Comparison of ENCODE assay signal across 8 cellular contexts in the genomic region with DNA sequence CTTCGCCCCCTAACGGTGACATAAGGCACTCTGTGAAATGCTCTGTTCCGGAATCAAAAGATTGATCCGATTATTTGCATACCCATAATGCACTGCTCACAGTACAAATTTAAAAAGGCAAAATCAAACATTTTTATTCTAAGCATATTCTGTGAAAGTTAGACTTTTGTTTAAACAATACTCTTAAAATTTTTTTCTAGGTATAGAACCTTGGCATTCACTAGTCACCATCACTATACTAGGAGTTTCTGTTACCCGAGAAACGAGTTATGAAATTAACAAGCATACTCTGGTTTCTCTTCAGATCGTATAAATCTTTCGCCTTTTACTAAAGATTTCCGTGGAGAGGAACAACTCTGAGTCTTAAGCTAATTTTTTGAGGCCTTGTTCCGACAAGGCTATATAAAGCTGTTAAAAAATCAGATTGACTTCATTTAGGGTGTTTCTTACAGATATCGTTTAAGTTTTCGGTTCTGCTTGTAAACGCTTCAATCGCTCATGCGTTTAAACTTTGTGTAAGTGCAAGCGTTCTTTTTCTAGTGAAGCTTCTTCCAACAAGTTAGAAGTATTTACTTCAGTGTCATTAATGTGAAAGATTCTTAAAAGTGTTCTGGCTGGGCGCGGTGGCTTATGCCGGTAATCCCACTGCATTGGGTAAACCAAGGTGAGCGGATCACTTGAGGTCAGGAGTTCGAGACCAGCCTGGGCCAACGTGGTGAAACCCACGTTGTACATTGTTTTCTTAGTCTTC. TPM values are rescaled to one million over a fixed set of nuclear protein-coding genes. Genes with fewer than 3 reads are reported as not detected.
DNase-seq lines count a peak whose midpoint lies in the region; ATAC-seq, FAIRE-seq and TF ChIP-seq lines count a peak whose summit lies in the region.

RNU5B-1 (plus strand) TSS at position 285 of the 751 bp plus-strand sequence.

- peak within 1 kb of the TSS; percentile 76 to 84; a peak in 3 of 4 replicates for H3K9ac ChIP-seq in K562 (ENCODE audit: insufficient read depth in 1 of 2, low read depth in 2 of 2, low read length in 2 of 2)

- no peaks in the 10 kb centered on the region for H3K79me2 ChIP-seq in K562 (ENCODE audit: control insufficient read depth, insufficient read depth, low read length)

- POLR2A ChIA-PET in K562 (lab: Yijun Ruan, JAX) = interaction anchor here (0.6 to 3.5 kb wide), 124 partner anchors 9 to 1571 kb away, joined by 3 to 194 read pairs (median 4); partner anchors contain the start of genes CILP, CLPX, INTS14 and PARP16

- no peaks in the 10 kb centered on the region for H3K9me1 ChIP-seq in K562 (ENCODE audit: control insufficient read depth, insufficient read depth, low read length)

- TF ChIP-seq CTCF in K562 (IDR thresholded peaks at IDR 0.05 in 2 of 3, conservative IDR thresholded peaks at IDR 0.05 in 1 of 3; ENCODE audit: insufficient read depth in 2 of 3, low read depth in 1 of 3, low read length in 3 of 3) (peak; percentile 72 to 92 (median 88)), sigmoid colon (IDR thresholded peaks at IDR 0.05) (no peak)

- H3K9me3 ChIP-seq in K562 (replicated peaks; ENCODE audit: control insufficient read depth, insufficient read depth, low read depth, low read length) (peaks cover 2% of the 10 kb centered on the region; the same call in 1 of the 2 replicates), iPS DF 6.9 (ENCODE audit: control insufficient read depth, insufficient read depth, low read length) (no peaks in the 10 kb centered on the region), sigmoid colon (no peaks in the 10 kb centered on the region)

- under 1% methylated on average over 23 of the region's 23 CpGs for WGBS in K562 (ENCODE audit: insufficient coverage, low coverage, missing lambda C conversion rate)
- no CpG with 5 or more reads among the region's 23 CpGs for WGBS in iPS DF 6.9 (ENCODE audit: insufficient coverage, insufficient read length)
- 0 to 1% methylated on average over 23 of the region's 23 CpGs for WGBS in sigmoid colon, 2 donors

- intact Hi-C loops in K562 (cut with micrococcal nuclease) (loop anchor here (1.0 to 5.0 kb wide), 3 partner anchors 8 to 252 kb away; partner anchors contain the start of gene RNU5A-1), sigmoid colon (cut with DNase I) (no loop called here)

- DNase-seq in NCI-H187 (lab: John Stamatoyannopoulos, UW) = peak; percentile 54 to 72
- DNase-seq in NCI-H187 treated with DMSO at 0.1 percent for 48 hours (lab: John Stamatoyannopoulos, UW) = no peak
- DNase-seq in NCI-H1930 (lab: John Stamatoyannopoulos, UW) = peak; percentile 68 to 79
- peak; percentile 92 for DNase-seq in T1000 (lab: John Stamatoyannopoulos, UW)
- peak; percentile 76 to 93 (median 80) for DNase-seq in K562 (ENCODE audit: extremely low read depth in 1 of 4, low spot score in 3 of 4)
- no peak for DNase-seq in iPS DF 6.9 (ENCODE audit: low read depth, low spot score)
- DNase-seq in sigmoid colon = peak; percentile 77

- H3K4me1 ChIP-seq in K562 (replicated peaks in 1 of 2; ENCODE audit: control insufficient read depth in 2 of 2, insufficient read depth in 2 of 2, low read length in 2 of 2) (peaks cover 14 to 15% of the 10 kb centered on the region in 2 experiments), iPS DF 6.9 (ENCODE audit: control insufficient read depth, insufficient read depth, low read length) (no peaks in the 10 kb centered on the region), sigmoid colon (peaks cover 0 to 19% (median 15%) of the 10 kb centered on the region in 4 donors)

- H3K4me2 ChIP-seq in K562 (ENCODE audit: insufficient read depth, low read length) = peak within 1 kb of the TSS; percentile 77

- CTCF ChIA-PET in K562 (lab: Yijun Ruan, JAX; ENCODE audit: low intra/inter-chr PET ratio) = interaction anchor here (0.6 to 1.4 kb wide), 3 partner anchors 116 to 251 kb away, joined by 3 to 9 read pairs (median 4); no protein-coding TSS in a partner anchor

- H3K4me3 ChIP-seq in K562 = peak within 1 kb of the TSS; percentile 28
- peak within 1 kb of the TSS; percentile 28; the same call in 1 of the 2 replicates for H3K4me3 ChIP-seq in iPS DF 6.9 (ENCODE audit: low read length)
- H3K4me3 ChIP-seq in sigmoid colon = peak within 1 kb of the TSS; percentile 37 to 57 (median 54)

- TF ChIP-seq EP300 in K562 (IDR thresholded peaks at IDR 0.05; ENCODE audit: low read length) = peak; percentile 72
- TF ChIP-seq EP300 in sigmoid colon (IDR thresholded peaks at IDR 0.05) = peak in 3 of 4 donors; percentile 2 to 56 (median 28)

- H3K27me3 ChIP-seq in K562 (ENCODE audit: control insufficient read depth in 2 of 2, insufficient read depth in 2 of 2, low read length in 2 of 2) = no peaks in the 10 kb centered on the region
- H3K27me3 ChIP-seq in iPS DF 6.9 (ENCODE audit: control insufficient read depth, insufficient read depth, low read length) = no peaks in the 10 kb centered on the region
- H3K27me3 ChIP-seq in sigmoid colon = no peaks in the 10 kb centered on the region

- TSS peak; percentile 99 for BruUV-seq in K562 (replicated peaks; lab: Mats Ljungman, UMichigan)

- H2AFZ ChIP-seq in K562 (ENCODE audit: low read depth, low read length) = peak within 1 kb of the TSS; percentile 94

- peak within 1 kb of the TSS; percentile 93 for H3K27ac ChIP-seq in K562 (ENCODE audit: extremely low read depth, low read depth, low read length)
- H3K27ac ChIP-seq in iPS DF 6.9 (ENCODE audit: low read length) = no peak within 1 kb of the TSS
- H3K27ac ChIP-seq in sigmoid colon = peak within 1 kb of the TSS; percentile 88 to 93 (median 90)

- in situ Hi-C loops in K562 (cut with MboI) = no loop called here

- peak; percentile 56 for ATAC-seq in HG02938 (IDR thresholded peaks at IDR 0.05; ENCODE audit: unreplicated experiment)
- ATAC-seq in K562 = peak; percentile 92

- peak; percentile 5 to 27; a peak in 3 of 4 replicates for TF ChIP-seq RAD21 in K562 (CRISPR knock-in tag; conservative IDR thresholded peaks at IDR 0.05 in 1 of 2, IDR thresholded peaks at IDR 0.05 in 1 of 2)

- H3K36me3 ChIP-seq in K562 (ENCODE audit: control insufficient read depth, insufficient read depth, low read length) (no peaks in the 10 kb centered on the region), iPS DF 6.9 (ENCODE audit: control insufficient read depth, insufficient read depth, low read length) (no peaks in the 10 kb centered on the region), sigmoid colon (no peaks in the 10 kb centered on the region)

- FAIRE-seq in K562 (lab: Jason Lieb, UNC) = peak; percentile 97

- TF ChIP-seq POLR2A in K562 (conservative IDR thresholded peaks at IDR 0.05) (peak; percentile 100), sigmoid colon (IDR thresholded peaks at IDR 0.05) (peak; percentile 98 to 99)

- H4K20me1 ChIP-seq in K562 (replicated peaks; ENCODE audit: control insufficient read depth, insufficient read depth, low read length) = no peaks in the 10 kb centered on the region

TF ChIP-seq in K562, 482 proteins besides CTCF, POLR2A, EP300 and RAD21 (continues in another document):
- TF ChIP-seq ZBTB34 (CRISPR knock-in tag; IDR thresholded peaks at IDR 0.05) = 0 out of 2 replicates have a peak, but pooled peaks have one; percentile 18
- TF ChIP-seq HINFP (tag; conservative IDR thresholded peaks at IDR 0.05; ENCODE audit: low read depth) = no peak

RNA-seq across cellular contexts. Expression of gene RNU5B-1, which starts in this region (rescaled TPM):
- under 0.01 TPM in 2 replicates for total RNA-seq in K562 (2011; cell fraction: chromatin; rRNA removed; ENCODE audit: low replicate concordance)
- under 0.01 TPM in 2 replicates for total RNA-seq in K562 (2011; cell fraction: nucleolus; rRNA removed)
- under 0.01 TPM in 2 replicates for total RNA-seq in K562 (2011; cell fraction: nucleoplasm; rRNA removed)
- total RNA-seq in K562 (2014; rRNA removed) = not detected in 2 replicates
- total RNA-seq in K562 (2014; rRNA removed; fragmentation: Illumina TruSeq; extraction: Trizol) = not detected in 2 replicates
- not detected in 2 replicates for total RNA-seq in K562 (2015; rRNA removed; fragmentation: Illumina TruSeq; extraction: Trizol)
- 14.2 TPM in 1 of 2 replicates, not detected in the other for total RNA-seq in K562 (2021)
- polyA plus RNA-seq in K562 (2011; rRNA removed) = not detected in 2 replicates
- polyA plus RNA-seq in K562 (2011; cell fraction: cytosol; rRNA removed) = not detected in 2 replicates
- polyA plus RNA-seq in K562 (2011; cell fraction: nucleus; rRNA removed) = under 0.01 TPM in 1 of 2 replicates, not detected in the other
- polyA plus RNA-seq in K562 (2012) = not detected in 2 replicates
- polyA plus RNA-seq in K562 (2014; fragmentation: Illumina TruSeq; extraction: Trizol) = not detected in 2 replicates
- not detected for polyA plus RNA-seq in K562 (2014; fragmentation: Nextera tagmentation; extraction: Ambion mirVana)
- not detected in 2 replicates for polyA plus RNA-seq in K562 (2014; rRNA removed)
- under 0.01 TPM in 2 replicates for polyA minus RNA-seq in K562 (2011; rRNA and poly(A)+ RNA removed)
- 577 and 858 TPM in 2 replicates for polyA minus RNA-seq in K562 (2011; cell fraction: cytosol; rRNA and poly(A)+ RNA removed)
- under 0.01 TPM in 2 replicates for polyA minus RNA-seq in K562 (2011; cell fraction: nucleus; rRNA and poly(A)+ RNA removed)
- total RNA-seq in sigmoid colon = not detected
- not detected for polyA plus RNA-seq in sigmoid colon

Comparison
In these comparisons a context has a peak if more than half of its experiments do, and no peak if none do; other contexts are left out.
1. DNase-seq: peak in NCI-H187 (2 of 2), NCI-H1930 (2 of 2), T1000 (single experiment) and K562 (4 of 4); none in NCI-H187 treated with DMSO at 0.1 percent for 48 hours (single experiment) and iPS DF 6.9 (single experiment).
2. Peak in DNase-seq, H3K4me3 ChIP-seq and H3K27ac ChIP-seq in sigmoid colon; RNA of the gene not detected or under 1 TPM.
3. CTCF ChIP-seq: peak in K562 (3 of 3); none in sigmoid colon (0 of 4).
4. Peak in every context shown above with its lines, with median percentiles within 50 percentile points of each other: H3K4me3 ChIP-seq.